In the genomic region with DNA sequence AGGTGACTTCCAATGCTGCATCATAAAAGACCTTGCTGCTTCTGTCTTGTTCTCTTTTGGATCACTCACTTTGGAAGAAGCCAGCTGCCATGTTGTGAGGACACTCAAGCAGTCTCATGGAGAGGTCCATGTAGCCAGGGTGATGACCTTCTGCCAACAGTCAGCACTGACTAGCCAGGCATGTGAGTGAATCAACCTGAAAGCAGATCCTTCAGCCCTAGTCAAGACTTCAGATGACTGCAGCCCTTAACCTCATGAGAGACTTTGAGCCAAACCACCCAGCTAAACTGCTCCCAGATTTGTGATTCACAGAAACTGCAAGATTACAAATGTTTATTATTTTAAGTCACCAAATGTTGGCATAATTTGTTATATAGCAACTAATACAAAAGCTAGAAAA, we compare ENCODE assay signal across 29 cellular contexts.
"Had no signal": no experiment of that assay in that cellular context is flagged by ENCODE, and none has a peak within 500 bp of the region (broad histone marks: within the 10 kb centered on the region; RNA-seq: fewer than 3 reads in every experiment).

No MANE protein-coding gene starts in this region.

- H3K36me3 ChIP-seq: cardiac muscle cell, left lung, lower lobe of right lung, right lobe of liver, thyroid gland, upper lobe of right lung had no signal

- DNase-seq: activated B cell treated with CpG ODN at 0.5 μM for 24 hours; activated CD4-positive, alpha-beta T cell treated with anti-CD3 and anti-CD28 coated beads, Interleukin-2, amount 50 U/mL, for 1 hour; activated CD8-positive, alpha-beta memory T cell treated with anti-CD3 and anti-CD28 coated beads, Interleukin-2, amount 10 ng/mL, durations not matched to agents 7 days and 5 days; activated CD8-positive, alpha-beta T cell treated with anti-CD3 and anti-CD28 coated beads, Interleukin-2, amount 10 ng/mL, durations not matched to agents 7 days and 5 days; activated naive CD4-positive, alpha-beta T cell treated with Interleukin-2 at 50 U/mL for 16 hours; activated T-cell treated with anti-CD3 and anti-CD28 coated beads, Interleukin-2, amount 50 U/mL, for 48 hours; anterior cingulate cortex; body of pancreas; dorsolateral prefrontal cortex; effector memory CD4-positive, alpha-beta T cell; kidney glomerular epithelial cell; left lung; lower lobe of right lung; mesendoderm; right lobe of liver; stimulated activated CD4-positive, alpha-beta T cell treated with anti-CD3 and anti-CD28 coated beads, Interleukin-12 subunit alpha, Interleukin-12 subunit beta, amount 100 ng/mL, for 4 hours; stimulated activated CD4-positive, alpha-beta T cell treated with anti-CD3 and anti-CD28 coated beads, Interleukin-4, amount 100 ng/mL, for 1 hour; stimulated activated naive CD8-positive, alpha-beta T cell treated with anti-CD3 and anti-CD28 coated beads, Interleukin-15, amount 100 ng/mL, for 72 hours; SW 1271; T-helper 17 cell; T1000; thyroid gland; upper lobe of right lung had no signal

- H3K27ac Mint-ChIP-seq: activated B cell treated with CpG ODN at 0.5 μM for 24 hours; activated CD8-positive, alpha-beta memory T cell treated with anti-CD3 and anti-CD28 coated beads, Interleukin-2, amount 10 ng/mL, durations not matched to agents 7 days and 5 days; activated CD8-positive, alpha-beta T cell treated with anti-CD3 and anti-CD28 coated beads, Interleukin-2, amount 10 ng/mL, durations not matched to agents 7 days and 5 days; activated naive CD8-positive, alpha-beta T cell; natural killer cell treated with Interleukin-12 subunit alpha and Interleukin-12 subunit beta and Interleukin-15 and Interleukin-18, amount 100 ng/mL, for 72 hours; stimulated activated naive CD8-positive, alpha-beta T cell treated with anti-CD3 and anti-CD28 coated beads, Interleukin-15, amount 100 ng/mL, for 72 hours; T-helper 17 cell had no signal

- H3K4me3 ChIP-seq: body of pancreas, cardiac muscle cell, coronary artery, dorsolateral prefrontal cortex, left lung, lower lobe of right lung, right lobe of liver, skin epidermis, thyroid gland, upper lobe of right lung had no signal

- FAIRE-seq: frontal cortex had no signal

- H3K27me3 ChIP-seq: body of pancreas, cardiac muscle cell, left lung, right lobe of liver, thyroid gland, upper lobe of right lung had no signal

- H3K4me3 Mint-ChIP-seq: activated B cell treated with CpG ODN at 0.5 μM for 24 hours; activated CD8-positive, alpha-beta memory T cell treated with anti-CD3 and anti-CD28 coated beads, Interleukin-2, amount 10 ng/mL, durations not matched to agents 7 days and 5 days; activated CD8-positive, alpha-beta T cell treated with anti-CD3 and anti-CD28 coated beads, Interleukin-2, amount 10 ng/mL, durations not matched to agents 7 days and 5 days; activated naive CD8-positive, alpha-beta T cell; natural killer cell treated with Interleukin-12 subunit alpha and Interleukin-12 subunit beta and Interleukin-15 and Interleukin-18, amount 100 ng/mL, for 72 hours; stimulated activated naive CD8-positive, alpha-beta T cell treated with anti-CD3 and anti-CD28 coated beads, Interleukin-15, amount 100 ng/mL, for 72 hours; T-helper 17 cell had no signal

- H3K27ac ChIP-seq: body of pancreas, cardiac muscle cell, coronary artery, dorsolateral prefrontal cortex, left lung, lower lobe of right lung, right lobe of liver, skin epidermis, thyroid gland, upper lobe of right lung had no signal

- H3K36me3 Mint-ChIP-seq: activated CD8-positive, alpha-beta memory T cell treated with anti-CD3 and anti-CD28 coated beads, Interleukin-2, amount 10 ng/mL, durations not matched to agents 7 days and 5 days; activated naive CD8-positive, alpha-beta T cell; natural killer cell treated with Interleukin-12 subunit alpha and Interleukin-12 subunit beta and Interleukin-15 and Interleukin-18, amount 100 ng/mL, for 72 hours had no signal

- H3K4me1 Mint-ChIP-seq: activated B cell treated with CpG ODN at 0.5 μM for 24 hours; activated CD8-positive, alpha-beta memory T cell treated with anti-CD3 and anti-CD28 coated beads, Interleukin-2, amount 10 ng/mL, durations not matched to agents 7 days and 5 days; stimulated activated naive CD8-positive, alpha-beta T cell treated with anti-CD3 and anti-CD28 coated beads, Interleukin-15, amount 100 ng/mL, for 72 hours; T-helper 17 cell had no signal

- H3K9me3 Mint-ChIP-seq: activated B cell treated with CpG ODN at 0.5 μM for 24 hours; stimulated activated naive CD8-positive, alpha-beta T cell treated with anti-CD3 and anti-CD28 coated beads, Interleukin-15, amount 100 ng/mL, for 72 hours had no signal

- ATAC-seq: activated CD8-positive, alpha-beta memory T cell treated with anti-CD3 and anti-CD28 coated beads, Interleukin-2, amount 10 ng/mL, durations not matched to agents 7 days and 5 days; activated CD8-positive, alpha-beta T cell treated with anti-CD3 and anti-CD28 coated beads, Interleukin-2, amount 10 ng/mL, durations not matched to agents 7 days and 5 days; body of pancreas; left lung; lower lobe of right lung; right lobe of liver; stimulated activated naive CD8-positive, alpha-beta T cell treated with anti-CD3 and anti-CD28 coated beads, Interleukin-15, amount 100 ng/mL, for 72 hours; T-helper 17 cell; upper lobe of right lung had no signal
